ENCODE assay signal across 18 cellular contexts in the genomic region with DNA sequence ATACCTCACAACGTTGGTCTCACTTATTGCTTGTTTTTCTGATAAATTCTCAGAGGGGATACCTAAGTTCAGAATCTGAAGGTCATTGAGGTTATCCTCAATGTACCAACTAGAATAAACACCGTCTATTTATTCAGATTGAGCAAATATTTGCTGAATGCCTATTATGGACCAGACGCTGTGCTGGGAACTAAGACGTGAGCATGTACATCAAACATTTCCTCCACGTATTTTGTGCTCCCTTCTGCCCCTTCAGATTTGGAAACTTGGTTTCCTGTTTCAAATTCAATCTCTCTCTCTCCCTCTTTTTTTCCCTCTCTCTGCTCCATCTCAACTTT.
A peak's percentile ranks its signal among the peaks of the same experiment; 100 is the strongest.
DNase-seq lines count a peak whose midpoint lies in the region; TF ChIP-seq lines count a peak whose summit lies in the region.
"Had no signal": no experiment of that assay in that cellular context is flagged by ENCODE, and none has a peak within 500 bp of the region (broad histone marks: within the 10 kb centered on the region; RNA-seq: fewer than 3 reads in every experiment).

No MANE protein-coding gene starts in this region.

- H3K4me1 Mint-ChIP-seq in MCF 10A (ENCODE audit: insufficient read depth, unreplicated experiment): peaks cover 9% of the 10 kb centered on the region
- H3K4me1 Mint-ChIP-seq: activated naive CD8-positive, alpha-beta T cell treated with anti-CD3 and anti-CD28 coated beads, Interleukin-2, amount 10 ng/mL, durations not matched to agents 7 days and 5 days; activated T-helper 17 cell treated with anti-CD3 and anti-CD28 coated beads, Interleukin-2, amount 50 U/mL, for 72 hours; CD4-positive, alpha-beta memory T cell had no signal

- TF ChIP-seq CTCF in mammary epithelial cell (conservative IDR thresholded peaks at IDR 0.05 in 1 of 2, IDR thresholded peaks at IDR 0.05 in 1 of 2; ENCODE audit: extremely low read depth in 1 of 2, insufficient read depth in 1 of 2, low read depth in 1 of 2, low read length in 2 of 2) (no peak), MCF 10A (IDR thresholded peaks at IDR 0.05; ENCODE audit: unreplicated experiment) (no peak), fibroblast of pulmonary artery (IDR thresholded peaks at IDR 0.05; ENCODE audit: low read length, missing control alignments) (no peak)

- CTCF ChIA-PET in mammary epithelial cell (lab: Charles Lee; ENCODE audit: low non-redundant PET) (no interaction called here), MCF 10A (lab: Yijun Ruan, JAX) (interaction anchor here (0.6 kb wide), 1 partner anchor 44 kb away, joined by 3 read pairs; no protein-coding TSS in a partner anchor)

- H3K4me1 ChIP-seq in mammary epithelial cell (ENCODE audit: insufficient read depth, low read length): peaks cover 17% of the 10 kb centered on the region
- no peaks in the 10 kb centered on the region; the same call in 1 of the 2 replicates for H3K4me1 ChIP-seq in HAP-1
- H3K4me1 ChIP-seq: gastrocnemius medialis, psoas muscle had no signal

- peak overlapping the region; percentile 57 for H3K27ac ChIP-seq in mammary epithelial cell (ENCODE audit: insufficient read depth, low read depth, low read length)
- H3K27ac ChIP-seq: gastrocnemius medialis, psoas muscle had no signal

- WGBS in mammary epithelial cell (ENCODE audit: low coverage, missing lambda C conversion rate): 73% methylated on average over 5 of the region's 5 CpGs

- no peak overlapping the region for H3K4me2 ChIP-seq in mammary epithelial cell (ENCODE audit: insufficient read depth, low read depth, low read length)

- no peaks in the 10 kb centered on the region for H3K27me3 Mint-ChIP-seq in MCF 10A (ENCODE audit: insufficient read depth, unreplicated experiment)
- H3K27me3 Mint-ChIP-seq: activated naive CD8-positive, alpha-beta T cell treated with anti-CD3 and anti-CD28 coated beads, Interleukin-2, amount 10 ng/mL, durations not matched to agents 7 days and 5 days; activated T-helper 17 cell treated with anti-CD3 and anti-CD28 coated beads, Interleukin-2, amount 50 U/mL, for 72 hours; CD4-positive, alpha-beta memory T cell had no signal

- no peaks in the 10 kb centered on the region for H3K9me3 ChIP-seq in mammary epithelial cell (replicated peaks; ENCODE audit: insufficient read depth, low read length)
- no peaks in the 10 kb centered on the region for H3K9me3 ChIP-seq in HAP-1
- H3K9me3 ChIP-seq: gastrocnemius medialis, psoas muscle had no signal

- H3K27ac Mint-ChIP-seq in MCF 10A (ENCODE audit: low read depth, unreplicated experiment): no peak overlapping the region
- H3K27ac Mint-ChIP-seq: activated naive CD8-positive, alpha-beta T cell treated with anti-CD3 and anti-CD28 coated beads, Interleukin-2, amount 10 ng/mL, durations not matched to agents 7 days and 5 days; activated T-helper 17 cell treated with anti-CD3 and anti-CD28 coated beads, Interleukin-2, amount 50 U/mL, for 72 hours; CD4-positive, alpha-beta memory T cell; dendritic cell treated with granulocyte-macrophage colony-stimulating factor and Interleukin-4, amounts not matched to agents 40 ng/mL and 50 ng/mL, for 4 days had no signal

- POLR2A ChIA-PET in MCF 10A (lab: Yijun Ruan, JAX): no interaction called here

- no peaks in the 10 kb centered on the region for H3K27me3 ChIP-seq in mammary epithelial cell (ENCODE audit: insufficient read depth, low read length)
- peaks cover 7% of the 10 kb centered on the region; the same call in 1 of the 2 replicates for H3K27me3 ChIP-seq in HAP-1 (ENCODE audit: low read depth)
- H3K27me3 ChIP-seq: gastrocnemius medialis had no signal

- intact Hi-C loops in mammary epithelial cell (cut with micrococcal nuclease) (no loop called here), MCF 10A (cut with micrococcal nuclease) (no loop called here)

- H3K9me3 Mint-ChIP-seq in MCF 10A (ENCODE audit: unreplicated experiment): no peaks in the 10 kb centered on the region
- H3K9me3 Mint-ChIP-seq: dendritic cell treated with granulocyte-macrophage colony-stimulating factor and Interleukin-4, amounts not matched to agents 40 ng/mL and 50 ng/mL, for 4 days had no signal

- H4K20me1 ChIP-seq in mammary epithelial cell (ENCODE audit: insufficient read depth, low read length): no peaks in the 10 kb centered on the region

- H3K79me2 ChIP-seq in mammary epithelial cell (ENCODE audit: insufficient read depth, low read length): no peaks in the 10 kb centered on the region

- H3K4me3 Mint-ChIP-seq in MCF 10A (ENCODE audit: unreplicated experiment): no peak overlapping the region
- H3K4me3 Mint-ChIP-seq: activated naive CD8-positive, alpha-beta T cell treated with anti-CD3 and anti-CD28 coated beads, Interleukin-2, amount 10 ng/mL, durations not matched to agents 7 days and 5 days; activated T-helper 17 cell treated with anti-CD3 and anti-CD28 coated beads, Interleukin-2, amount 50 U/mL, for 72 hours; CD4-positive, alpha-beta memory T cell; dendritic cell treated with granulocyte-macrophage colony-stimulating factor and Interleukin-4, amounts not matched to agents 40 ng/mL and 50 ng/mL, for 4 days had no signal

- no peak overlapping the region for H3K9ac ChIP-seq in mammary epithelial cell (ENCODE audit: insufficient read depth, low read length)

- in situ Hi-C loops in mammary epithelial cell (cut with MboI; ENCODE audit: low sequenced_read_pairs in 2 of 2): no loop called here
- in situ Hi-C loops in HAP-1 (cut with MboI; ENCODE audit: low sequenced_read_pairs): no loop called here

- no peaks in the 10 kb centered on the region for H3K36me3 Mint-ChIP-seq in MCF 10A (ENCODE audit: insufficient read depth, unreplicated experiment)
- H3K36me3 Mint-ChIP-seq: activated naive CD8-positive, alpha-beta T cell treated with anti-CD3 and anti-CD28 coated beads, Interleukin-2, amount 10 ng/mL, durations not matched to agents 7 days and 5 days; CD4-positive, alpha-beta memory T cell had no signal

- DNase-seq in mammary epithelial cell (no peak), MCF 10A (ENCODE audit: unreplicated experiment) (no peak), NCI-H2029 (lab: John Stamatoyannopoulos, UW) (peak; percentile 27), fibroblast of pulmonary artery (ENCODE audit: low read depth) (peak; percentile 33), HAP-1 (ENCODE audit: low spot score in 2 of 2) (no peak), NCI-H446 (lab: John Stamatoyannopoulos, UW) (no peak), ureter (ENCODE audit: low spot score) (no peak)
- DNase-seq in stimulated activated naive CD4-positive, alpha-beta T cell (lab: John Stamatoyannopoulos, UW): no peak
- DNase-seq: activated CD4-positive, alpha-beta T cell treated with anti-CD3 and anti-CD28 coated beads for 4 hours; activated naive CD8-positive, alpha-beta T cell treated with anti-CD3 and anti-CD28 coated beads, Interleukin-2, amount 10 ng/mL, durations not matched to agents 7 days and 5 days; CD4-positive, alpha-beta memory T cell; gastrocnemius medialis; Karpas-422; NCI-H1105; psoas muscle; stimulated activated CD4-positive, alpha-beta T cell treated with anti-CD3 and anti-CD28 coated beads, Interleukin-2, amount 100 ng/mL, for 48 hours had no signal

- BruUV-seq in mammary epithelial cell (replicated peaks; lab: Mats Ljungman, UMichigan): no TSS peak
- BruUV-seq in MCF 10A (replicated peaks; lab: Mats Ljungman, UMichigan): no TSS peak

- no peaks in the 10 kb centered on the region for H3K36me3 ChIP-seq in mammary epithelial cell (ENCODE audit: insufficient read depth, low read length)
- H3K36me3 ChIP-seq in HAP-1 (replicated peaks): no peaks in the 10 kb centered on the region; the same call in 1 of the 2 replicates
- H3K36me3 ChIP-seq: gastrocnemius medialis had no signal

- H3K4me3 ChIP-seq in mammary epithelial cell (replicated peaks in 1 of 3; ENCODE audit: insufficient read depth in 1 of 3, low read depth in 2 of 3, low read length in 3 of 3): no peak overlapping the region
- H3K4me3 ChIP-seq in fibroblast of pulmonary artery (replicated peaks; ENCODE audit: low read depth, low read length): no peak overlapping the region
- H3K4me3 ChIP-seq in HAP-1: no peak overlapping the region
- H3K4me3 ChIP-seq: gastrocnemius medialis, psoas muscle had no signal

- no peak overlapping the region for H2AFZ ChIP-seq in mammary epithelial cell (ENCODE audit: low read depth, low read length)

- dilution Hi-C loops in mammary epithelial cell (cut with HindIII; ENCODE audit: low sequenced_read_pairs): no loop called here

Comparison
In these comparisons a context has a peak if more than half of its experiments do, and no peak if none do; other contexts are left out.
1. DNase-seq: peak in NCI-H2029 (single experiment) and fibroblast of pulmonary artery (single experiment); none in mammary epithelial cell (single experiment), MCF 10A (single experiment), HAP-1 (0 of 2), NCI-H446 (0 of 2), stimulated activated naive CD4-positive, alpha-beta T cell (0 of 6) and ureter (single experiment).